8 cellular contexts compared by ENCODE assay signal in the genomic region with DNA sequence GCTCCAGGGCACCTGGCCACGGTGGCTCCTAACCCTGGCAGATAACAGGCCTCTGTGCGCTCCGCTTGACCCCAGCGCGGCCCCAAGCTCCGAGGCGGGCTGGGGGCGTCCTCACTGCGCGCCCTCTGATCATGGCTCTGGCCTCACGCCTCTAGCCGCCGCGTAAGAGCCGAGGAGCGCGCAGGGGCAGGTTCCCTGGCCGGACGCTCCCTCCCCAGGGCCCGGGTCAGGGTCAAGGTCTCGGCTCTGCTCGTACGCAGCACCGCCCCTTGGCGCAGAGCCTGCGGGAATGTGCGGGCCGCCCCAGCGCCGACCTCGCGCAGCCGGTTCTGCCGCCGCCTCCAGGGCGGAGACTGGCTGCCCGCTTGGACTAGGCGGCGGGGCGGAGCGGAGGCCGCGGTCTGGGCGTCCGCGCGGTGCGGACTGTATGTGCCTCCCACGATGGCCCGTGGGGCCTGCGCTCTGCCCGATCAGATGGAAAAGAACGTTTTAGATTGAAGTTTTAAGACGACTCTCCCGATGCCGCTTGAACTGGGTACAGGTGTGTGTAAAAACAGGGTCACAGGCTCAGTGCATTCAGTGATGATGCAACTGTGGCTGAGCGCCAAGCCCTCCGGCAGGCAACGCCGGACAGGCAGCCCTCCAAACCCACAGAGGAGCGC. TPM values are rescaled to one million over a fixed set of nuclear protein-coding genes. Genes with fewer than 3 reads are reported as not detected.
DNase-seq lines count a peak whose midpoint lies in the region; ATAC-seq and TF ChIP-seq lines count a peak whose summit lies in the region.

No MANE protein-coding gene starts in this region.

- 1 to 2% methylated on average over 57 to 61 of the region's 61 CpGs for WGBS in esophagus, 2 donors
- under 1% methylated on average over 61 of the region's 61 CpGs for WGBS in urinary bladder

- DNase-seq in activated gamma-delta T cell treated with Interleukin-2 at 50 U/mL for 16 hours: peak; percentile 5
- no peak for DNase-seq in activated gamma-delta T cell (lab: John Stamatoyannopoulos, UW)
- peak; percentile 76 for DNase-seq in mucosa of gallbladder (ENCODE audit: low spot score)

- H3K4me1 ChIP-seq in esophagus (ENCODE audit: control insufficient read depth in 2 of 2, insufficient read depth in 2 of 2, low read length in 1 of 2) (peaks cover 9% of the 10 kb centered on the region in 2 donors), urinary bladder (ENCODE audit: insufficient read depth) (no peaks in the 10 kb centered on the region)

- H3K27me3 ChIP-seq in esophagus (ENCODE audit: control insufficient read depth in 1 of 2, insufficient read depth in 2 of 2, low read length in 2 of 2): no peaks in the 10 kb centered on the region

- no peaks in the 10 kb centered on the region for H3K9me3 ChIP-seq in esophagus (ENCODE audit: control insufficient read depth in 2 of 2, insufficient read depth in 1 of 2, low read depth in 1 of 2, low read length in 1 of 2)

- H3K27ac ChIP-seq in esophagus (ENCODE audit: low read depth in 2 of 2, low read length in 1 of 2): peak overlapping the region; percentile 8 to 58
- H3K27ac ChIP-seq in urinary bladder (ENCODE audit: low read depth): no peak overlapping the region

- peak; percentile 53 for ATAC-seq in HG03439 (IDR thresholded peaks at IDR 0.05; ENCODE audit: unreplicated experiment)
- ATAC-seq in HG03025 (IDR thresholded peaks at IDR 0.05; ENCODE audit: low FRiP score, unreplicated experiment): no peak

- no peak for TF ChIP-seq CTCF in WI38 (IDR thresholded peaks at IDR 0.05; ENCODE audit: low read depth, low read length)

- H3K4me3 ChIP-seq in WI38 (ENCODE audit: low read depth, low read length) (peak overlapping the region; percentile 33), esophagus (ENCODE audit: low read depth in 1 of 2, low read length in 2 of 2) (peak overlapping the region; percentile 57 to 70), urinary bladder (ENCODE audit: low read depth, low read length) (peak overlapping the region; percentile 28)

- H3K36me3 ChIP-seq in esophagus (ENCODE audit: control insufficient read depth in 2 of 2, insufficient read depth in 2 of 2, low read length in 1 of 2): no peaks in the 10 kb centered on the region
- H3K36me3 ChIP-seq in urinary bladder (ENCODE audit: insufficient read depth): no peaks in the 10 kb centered on the region

RNA-seq across cellular contexts. Expression of gene CHST14, which starts 40.8 kb away (rescaled TPM):
- 1 to 10 TPM; 4.3 to 4.4 TPM for polyA plus RNA-seq in esophagus
- 15.8 TPM for total RNA-seq in mucosa of gallbladder
- 11.8 TPM for total RNA-seq in urinary bladder
- polyA plus RNA-seq in urinary bladder: 22.6 TPM

RNA-seq across cellular contexts. Expression of gene CCDC32, which starts 53.2 kb away (rescaled TPM):
- 10 to 100 TPM in 1 of 2 donors, 1 to 10 TPM in 1; 7.9 to 11.1 TPM for polyA plus RNA-seq in esophagus
- total RNA-seq in mucosa of gallbladder: 33.0 TPM
- total RNA-seq in urinary bladder: 20.8 TPM
- polyA plus RNA-seq in urinary bladder: 29.4 TPM

RNA-seq across cellular contexts. Expression of gene RPUSD2, which starts 57.5 kb away (rescaled TPM):
- 1 to 10 TPM; 5.0 to 7.3 TPM for polyA plus RNA-seq in esophagus
- total RNA-seq in mucosa of gallbladder: 8.1 TPM
- 5.9 TPM for total RNA-seq in urinary bladder
- 11.7 TPM for polyA plus RNA-seq in urinary bladder
